29 cellular contexts compared by ENCODE assay signal in genomic region chr12:112146123-112146522, GRCh38. TPM values are rescaled to one million over a fixed set of nuclear protein-coding genes. Genes with fewer than 3 reads are reported as not detected.
DNase-seq lines count a peak whose midpoint lies in the region; ATAC-seq, FAIRE-seq and TF ChIP-seq lines count a peak whose summit lies in the region.
"Had no signal": no experiment of that assay in that cellular context is flagged by ENCODE, and none has a peak within 500 bp of the region (broad histone marks: within the 10 kb centered on the region; RNA-seq: fewer than 3 reads in every experiment).

No MANE protein-coding gene starts in this region.

- no peak overlapping the region for H3K4me2 ChIP-seq in K562 (ENCODE audit: insufficient read depth, low read length)

- in situ Hi-C loops in K562 (cut with MboI): no loop called here

- CTCF ChIA-PET in CD8-positive, alpha-beta T cell (lab: Charles Lee): no interaction called here
- CTCF ChIA-PET in K562 (lab: Yijun Ruan, JAX; ENCODE audit: low intra/inter-chr PET ratio): no interaction called here

- no peaks in the 10 kb centered on the region for H3K27me3 ChIP-seq in CD8-positive, alpha-beta T cell (ENCODE audit: insufficient read depth, low read length)
- H3K27me3 ChIP-seq in K562 (ENCODE audit: control insufficient read depth in 2 of 2, insufficient read depth in 2 of 2, low read length in 2 of 2): no peaks in the 10 kb centered on the region

- H3K36me3 Mint-ChIP-seq in CD8-positive, alpha-beta T cell: peaks cover 83% of the 10 kb centered on the region
- H3K36me3 Mint-ChIP-seq in osteocyte (ENCODE audit: unreplicated experiment) (peaks cover 47% of the 10 kb centered on the region), CD14-positive monocyte (peaks cover 77 to 89% of the 10 kb centered on the region in 2 donors)

- FAIRE-seq in GM12891 (lab: Jason Lieb, UNC): no peak
- no peak for FAIRE-seq in K562 (lab: Jason Lieb, UNC)
- no peak for FAIRE-seq in RCC 7860 (lab: Jason Lieb, UNC)
- FAIRE-seq: GM12878, GM19239, H1 had no signal

- peaks cover 47% of the 10 kb centered on the region for H3K36me3 ChIP-seq in CD8-positive, alpha-beta T cell (ENCODE audit: insufficient read depth, low read length)
- peaks cover 87% of the 10 kb centered on the region for H3K36me3 ChIP-seq in K562 (ENCODE audit: control insufficient read depth, insufficient read depth, low read length)

- TF ChIP-seq EP300 in K562 (IDR thresholded peaks at IDR 0.05; ENCODE audit: low read length): no peak

- no peak overlapping the region for H3K4me3 ChIP-seq in CD8-positive, alpha-beta T cell (ENCODE audit: low read depth, low read length)
- no peak overlapping the region for H3K4me3 ChIP-seq in K562
- H3K4me3 ChIP-seq: GM12878 had no signal

- POLR2A ChIA-PET in CD8-positive, alpha-beta T cell (lab: Charles Lee): interaction anchor here (0.6 to 1.2 kb wide), 2 partner anchors 37 to 42 kb away, joined by 3 to 4 read pairs; partner anchors contain the start of gene NAA25
- POLR2A ChIA-PET in K562 (lab: Yijun Ruan, JAX): no interaction called here

- peaks cover 4% of the 10 kb centered on the region for H3K4me1 Mint-ChIP-seq in CD8-positive, alpha-beta T cell (ENCODE audit: low read depth)
- peaks cover 7% of the 10 kb centered on the region for H3K4me1 Mint-ChIP-seq in osteocyte (ENCODE audit: unreplicated experiment)
- peaks cover 25% of the 10 kb centered on the region for H3K4me1 Mint-ChIP-seq in CD14-positive monocyte

- no peak for TF ChIP-seq CTCF in CD8-positive, alpha-beta T cell (IDR thresholded peaks at IDR 0.05)
- TF ChIP-seq CTCF in K562 (IDR thresholded peaks at IDR 0.05 in 2 of 3, conservative IDR thresholded peaks at IDR 0.05 in 1 of 3; ENCODE audit: insufficient read depth in 2 of 3, low read depth in 1 of 3, low read length in 3 of 3) (no peak), osteocyte (IDR thresholded peaks at IDR 0.05) (no peak), CD14-positive monocyte (IDR thresholded peaks at IDR 0.05) (no peak)

- intact Hi-C loops in CD8-positive, alpha-beta T cell (cut with DNase I, micrococcal nuclease): no loop called here
- intact Hi-C loops in K562 (cut with micrococcal nuclease): no loop called here
- intact Hi-C loops in CD14-positive monocyte (cut with micrococcal nuclease): loop anchor here in 1 of 2 donors (10.0 kb wide), 1 partner anchor 51 kb away; no protein-coding TSS in a partner anchor

- TF ChIP-seq POLR2A in GM12891 (IDR thresholded peaks at IDR 0.05; ENCODE audit: low read depth, low read length) (0 out of 2 replicates have a peak, but pooled peaks have one; percentile 2), K562 (conservative IDR thresholded peaks at IDR 0.05) (no peak), erythroblast (IDR thresholded peaks at IDR 0.05; ENCODE audit: low read length) (no peak)

- no peaks in the 10 kb centered on the region for H3K79me2 ChIP-seq in K562 (ENCODE audit: control insufficient read depth, insufficient read depth, low read length)

- WGBS in K562 (ENCODE audit: insufficient coverage, low coverage, missing lambda C conversion rate): 76% methylated on average over 1 of the region's 1 CpG

- H3K4me3 Mint-ChIP-seq in CD8-positive, alpha-beta T cell: no peak overlapping the region
- no peak overlapping the region for H3K4me3 Mint-ChIP-seq in osteocyte (ENCODE audit: unreplicated experiment)
- H3K4me3 Mint-ChIP-seq in CD14-positive monocyte: no peak overlapping the region
- H3K4me3 Mint-ChIP-seq: CD8-positive, alpha-beta memory T cell; IgD-negative memory B cell had no signal

- H3K9ac ChIP-seq in K562 (ENCODE audit: insufficient read depth in 1 of 2, low read depth in 2 of 2, low read length in 2 of 2): no peak overlapping the region

- DNase-seq in CD8-positive, alpha-beta T cell: no peak
- no peak for DNase-seq in GM12891 (ENCODE audit: insufficient read length, low spot score)
- DNase-seq in K562 (ENCODE audit: extremely low read depth in 1 of 4, low spot score in 3 of 4): no peak
- peak; percentile 8 for DNase-seq in osteocyte (ENCODE audit: extremely low spot score, unreplicated experiment)
- DNase-seq in RCC 7860 (ENCODE audit: low spot score): no peak
- no peak for DNase-seq in erythroblast (lab: John Stamatoyannopoulos, UW)
- no peak for DNase-seq in CD14-positive monocyte (ENCODE audit: low spot score)
- DNase-seq in mesenteric fat pad (ENCODE audit: low spot score): no peak
- DNase-seq: C1 segment of cervical spinal cord; CD8-positive, alpha-beta memory T cell; DMS 273 treated with DMSO at 0.1 percent for 48 hours; DMS79; EL; GDM1; HCEC 1CT; NCI-H1092; NCI-H1417 treated with DMSO at 0.1 percent for 48 hours; NCI-H1694 treated with DMSO at 0.1 percent for 48 hours; NCI-H2081; NCI-H2171; NCI-H226; NCI-H510A; NCI-H69; SIG-M5 had no signal

- no peak for ATAC-seq in CD8-positive, alpha-beta T cell
- no peak for ATAC-seq in K562
- ATAC-seq: GM12878, Panc1 had no signal

- BruUV-seq in K562 (replicated peaks; lab: Mats Ljungman, UMichigan): no TSS peak

- no peaks in the 10 kb centered on the region for H3K4me1 ChIP-seq in CD8-positive, alpha-beta T cell (ENCODE audit: insufficient read depth, low read length)
- H3K4me1 ChIP-seq in K562 (replicated peaks in 1 of 2; ENCODE audit: control insufficient read depth in 2 of 2, insufficient read depth in 2 of 2, low read length in 2 of 2): no peaks in the 10 kb centered on the region; a peak in 1 of 5 replicates

- H3K9me3 Mint-ChIP-seq in CD8-positive, alpha-beta T cell: no peaks in the 10 kb centered on the region
- no peaks in the 10 kb centered on the region for H3K9me3 Mint-ChIP-seq in osteocyte (ENCODE audit: unreplicated experiment)
- H3K9me3 Mint-ChIP-seq in CD14-positive monocyte: no peaks in the 10 kb centered on the region
- H3K9me3 Mint-ChIP-seq: CD8-positive, alpha-beta memory T cell; IgD-negative memory B cell had no signal

- H3K9me1 ChIP-seq in K562 (ENCODE audit: control insufficient read depth, insufficient read depth, low read length): no peaks in the 10 kb centered on the region

- H3K27me3 Mint-ChIP-seq in CD8-positive, alpha-beta T cell (ENCODE audit: low read depth): no peaks in the 10 kb centered on the region
- H3K27me3 Mint-ChIP-seq in osteocyte (ENCODE audit: unreplicated experiment) (no peaks in the 10 kb centered on the region), CD14-positive monocyte (ENCODE audit: low read depth in 3 of 3) (no peaks in the 10 kb centered on the region)
- H3K27me3 Mint-ChIP-seq: CD8-positive, alpha-beta memory T cell; IgD-negative memory B cell had no signal

- no peaks in the 10 kb centered on the region for H4K20me1 ChIP-seq in K562 (replicated peaks; ENCODE audit: control insufficient read depth, insufficient read depth, low read length)

- TF ChIP-seq RAD21 in K562 (CRISPR knock-in tag; conservative IDR thresholded peaks at IDR 0.05 in 1 of 2, IDR thresholded peaks at IDR 0.05 in 1 of 2): no peak

- no peak overlapping the region for H2AFZ ChIP-seq in K562 (ENCODE audit: low read depth, low read length)

- H3K27ac Mint-ChIP-seq in CD8-positive, alpha-beta T cell: peak overlapping the region; percentile 52
- H3K27ac Mint-ChIP-seq in osteocyte (ENCODE audit: unreplicated experiment) (no peak overlapping the region), CD14-positive monocyte (peak overlapping the region in 1 of 7 donors; percentile 47)

- no peak overlapping the region for H3K27ac ChIP-seq in CD8-positive, alpha-beta T cell (ENCODE audit: low read depth, low read length)
- H3K27ac ChIP-seq in K562 (ENCODE audit: extremely low read depth, low read depth, low read length): no peak overlapping the region

- H3K9me3 ChIP-seq in CD8-positive, alpha-beta T cell (ENCODE audit: low read length): no peaks in the 10 kb centered on the region
- H3K9me3 ChIP-seq in K562 (replicated peaks; ENCODE audit: control insufficient read depth, insufficient read depth, low read depth, low read length): no peaks in the 10 kb centered on the region

RNA-seq across cellular contexts. Expression of gene TRAFD1, which starts 20.8 kb away (rescaled TPM):
- 10 to 100 TPM; 21.1 to 25.4 TPM for total RNA-seq in CD8-positive, alpha-beta T cell
- 42.5 TPM for polyA plus RNA-seq in GM12891 (2012; ENCODE audit: low read depth, missing spikeins)
- 60.7 and 77.3 TPM in 2 replicates for total RNA-seq in K562 (2011; cell fraction: chromatin; rRNA removed; ENCODE audit: low replicate concordance)
- 30.9 and 38.0 TPM in 2 replicates for total RNA-seq in K562 (2011; cell fraction: nucleolus; rRNA removed)
- total RNA-seq in K562 (2011; cell fraction: nucleoplasm; rRNA removed): 35.8 and 42.1 TPM in 2 replicates
- total RNA-seq in K562 (2014; rRNA removed) (41.6 and 51.5 TPM in 2 replicates), K562 (2014; rRNA removed; fragmentation: Illumina TruSeq; extraction: Trizol) (41.3 and 44.6 TPM in 2 replicates), K562 (2015; rRNA removed; fragmentation: Illumina TruSeq; extraction: Trizol) (37.9 and 41.6 TPM in 2 replicates), K562 (2021) (46.7 and 49.2 TPM in 2 replicates), osteocyte (34.8 and 38.9 TPM in 2 replicates), mesenteric fat pad (17.4 TPM)
- polyA plus RNA-seq in K562 (2011; rRNA removed) (54.5 and 56.1 TPM in 2 replicates), K562 (2014; fragmentation: Illumina TruSeq; extraction: Trizol) (50.7 and 65.6 TPM in 2 replicates), K562 (2014; fragmentation: Nextera tagmentation; extraction: Ambion mirVana) (10 to 100 TPM; 54.5 to 85.5 TPM), K562 (2014; rRNA removed) (54.5 and 56.6 TPM in 2 replicates), CD14-positive monocyte (10 to 100 TPM; 82.3 to 83.6 TPM)
- 38.9 and 51.8 TPM in 2 replicates for polyA plus RNA-seq in K562 (2011; cell fraction: cytosol; rRNA removed)
- polyA plus RNA-seq in K562 (2011; cell fraction: nucleus; rRNA removed): 43.8 and 56.4 TPM in 2 replicates
- 45.5 and 53.6 TPM in 2 replicates for polyA plus RNA-seq in K562 (2012)
- polyA minus RNA-seq in K562 (2011; rRNA and poly(A)+ RNA removed): 65.6 and 70.5 TPM in 2 replicates
- 17.4 and 20.6 TPM in 2 replicates for polyA minus RNA-seq in K562 (2011; cell fraction: cytosol; rRNA and poly(A)+ RNA removed)
- polyA minus RNA-seq in K562 (2011; cell fraction: nucleus; rRNA and poly(A)+ RNA removed): 19.5 and 33.5 TPM in 2 replicates

RNA-seq across cellular contexts. Expression of gene NAA25, which starts 37.5 kb away (rescaled TPM):
- total RNA-seq in CD8-positive, alpha-beta T cell: 10 to 100 TPM; 35.1 to 35.3 TPM
- polyA plus RNA-seq in GM12891 (2012; ENCODE audit: low read depth, missing spikeins): 6.6 TPM
- total RNA-seq in K562 (2011; cell fraction: chromatin; rRNA removed; ENCODE audit: low replicate concordance): 167 and 302 TPM in 2 replicates
- total RNA-seq in K562 (2011; cell fraction: nucleolus; rRNA removed): 45.2 and 50.9 TPM in 2 replicates
- 116 and 186 TPM in 2 replicates for total RNA-seq in K562 (2011; cell fraction: nucleoplasm; rRNA removed)
- total RNA-seq in K562 (2014; rRNA removed) (31.6 and 33.9 TPM in 2 replicates), K562 (2014; rRNA removed; fragmentation: Illumina TruSeq; extraction: Trizol) (48.9 and 54.7 TPM in 2 replicates), K562 (2015; rRNA removed; fragmentation: Illumina TruSeq; extraction: Trizol) (38.9 and 41.9 TPM in 2 replicates), K562 (2021) (59.6 and 61.2 TPM in 2 replicates), osteocyte (20.0 and 22.7 TPM in 2 replicates), mesenteric fat pad (31.6 TPM)
- polyA plus RNA-seq in K562 (2011; rRNA removed) (46.2 and 54.6 TPM in 2 replicates), K562 (2014; fragmentation: Illumina TruSeq; extraction: Trizol) (35.5 and 49.4 TPM in 2 replicates), K562 (2014; fragmentation: Nextera tagmentation; extraction: Ambion mirVana) (10 to 100 TPM; 40.6 to 53.4 TPM), K562 (2014; rRNA removed) (26.6 and 29.0 TPM in 2 replicates), CD14-positive monocyte (1 to 10 TPM; 4.3 to 7.3 TPM)
- polyA plus RNA-seq in K562 (2011; cell fraction: cytosol; rRNA removed): 10.5 and 26.2 TPM in 2 replicates
- polyA plus RNA-seq in K562 (2011; cell fraction: nucleus; rRNA removed): 44.3 and 58.7 TPM in 2 replicates
- polyA plus RNA-seq in K562 (2012): 15.7 and 17.3 TPM in 2 replicates
- polyA minus RNA-seq in K562 (2011; rRNA and poly(A)+ RNA removed): 150 and 152 TPM in 2 replicates
- polyA minus RNA-seq in K562 (2011; cell fraction: cytosol; rRNA and poly(A)+ RNA removed): 40.7 and 41.9 TPM in 2 replicates
- polyA minus RNA-seq in K562 (2011; cell fraction: nucleus; rRNA and poly(A)+ RNA removed): 35.0 and 66.2 TPM in 2 replicates
